1 cellular context compared by ENCODE assay signal in genomic region chr9:35812025-35812602, GRCh38.
A peak's percentile ranks its signal among the peaks of the same experiment; 100 is the strongest.
TF ChIP-seq lines count a peak whose summit lies in the region.

A gene with protein sequence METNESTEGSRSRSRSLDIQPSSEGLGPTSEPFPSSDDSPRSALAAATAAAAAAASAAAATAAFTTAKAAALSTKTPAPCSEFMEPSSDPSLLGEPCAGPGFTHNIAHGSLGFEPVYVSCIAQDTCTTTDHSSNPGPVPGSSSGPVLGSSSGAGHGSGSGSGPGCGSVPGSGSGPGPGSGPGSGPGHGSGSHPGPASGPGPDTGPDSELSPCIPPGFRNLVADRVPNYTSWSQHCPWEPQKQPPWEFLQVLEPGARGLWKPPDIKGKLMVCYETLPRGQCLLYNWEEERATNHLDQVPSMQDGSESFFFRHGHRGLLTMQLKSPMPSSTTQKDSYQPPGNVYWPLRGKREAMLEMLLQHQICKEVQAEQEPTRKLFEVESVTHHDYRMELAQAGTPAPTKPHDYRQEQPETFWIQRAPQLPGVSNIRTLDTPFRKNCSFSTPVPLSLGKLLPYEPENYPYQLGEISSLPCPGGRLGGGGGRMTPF (minus strand): TSS chr9:35812262. CDS start chr9:35812147, 115 bp downstream.

TF ChIP-seq in HepG2, 621 proteins besides CTCF, POLR2A, EP300 and RAD21 (continued from another document and continues in another):
- TF ChIP-seq AFF4 (CRISPR knock-in tag; IDR thresholded peaks at IDR 0.05): no peak
- no peak; the same call in 1 of the 2 replicates for TF ChIP-seq ZNF460 (CRISPR knock-in tag; IDR thresholded peaks at IDR 0.05; ENCODE audit: borderline replicate concordance)
- TF ChIP-seq, protein P1, sequence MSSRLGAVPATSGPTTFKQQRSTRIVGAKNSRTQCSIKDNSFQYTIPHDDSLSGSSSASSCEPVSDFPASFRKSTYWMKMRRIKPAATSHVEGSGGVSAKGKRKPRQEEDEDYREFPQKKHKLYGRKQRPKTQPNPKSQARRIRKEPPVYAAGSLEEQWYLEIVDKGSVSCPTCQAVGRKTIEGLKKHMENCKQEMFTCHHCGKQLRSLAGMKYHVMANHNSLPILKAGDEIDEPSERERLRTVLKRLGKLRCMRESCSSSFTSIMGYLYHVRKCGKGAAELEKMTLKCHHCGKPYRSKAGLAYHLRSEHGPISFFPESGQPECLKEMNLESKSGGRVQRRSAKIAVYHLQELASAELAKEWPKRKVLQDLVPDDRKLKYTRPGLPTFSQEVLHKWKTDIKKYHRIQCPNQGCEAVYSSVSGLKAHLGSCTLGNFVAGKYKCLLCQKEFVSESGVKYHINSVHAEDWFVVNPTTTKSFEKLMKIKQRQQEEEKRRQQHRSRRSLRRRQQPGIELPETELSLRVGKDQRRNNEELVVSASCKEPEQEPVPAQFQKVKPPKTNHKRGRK (CRISPR knock-in tag; IDR thresholded peaks at IDR 0.05): no peak
- TF ChIP-seq, protein P2, sequence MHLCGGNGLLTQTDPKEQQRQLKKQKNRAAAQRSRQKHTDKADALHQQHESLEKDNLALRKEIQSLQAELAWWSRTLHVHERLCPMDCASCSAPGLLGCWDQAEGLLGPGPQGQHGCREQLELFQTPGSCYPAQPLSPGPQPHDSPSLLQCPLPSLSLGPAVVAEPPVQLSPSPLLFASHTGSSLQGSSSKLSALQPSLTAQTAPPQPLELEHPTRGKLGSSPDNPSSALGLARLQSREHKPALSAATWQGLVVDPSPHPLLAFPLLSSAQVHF (CRISPR knock-in tag; IDR thresholded peaks at IDR 0.05): no peak
- TF ChIP-seq ZNF629 (CRISPR knock-in tag; conservative IDR thresholded peaks at IDR 0.05): no peak
- TF ChIP-seq HDAC1 (CRISPR knock-in tag; IDR thresholded peaks at IDR 0.05): peak; percentile 46; the same call in 1 of the 2 replicates
- TF ChIP-seq ZSCAN5A (CRISPR knock-in tag; IDR thresholded peaks at IDR 0.05; ENCODE audit: borderline replicate concordance): no peak; the same call in 1 of the 2 replicates
- TF ChIP-seq, protein P3, sequence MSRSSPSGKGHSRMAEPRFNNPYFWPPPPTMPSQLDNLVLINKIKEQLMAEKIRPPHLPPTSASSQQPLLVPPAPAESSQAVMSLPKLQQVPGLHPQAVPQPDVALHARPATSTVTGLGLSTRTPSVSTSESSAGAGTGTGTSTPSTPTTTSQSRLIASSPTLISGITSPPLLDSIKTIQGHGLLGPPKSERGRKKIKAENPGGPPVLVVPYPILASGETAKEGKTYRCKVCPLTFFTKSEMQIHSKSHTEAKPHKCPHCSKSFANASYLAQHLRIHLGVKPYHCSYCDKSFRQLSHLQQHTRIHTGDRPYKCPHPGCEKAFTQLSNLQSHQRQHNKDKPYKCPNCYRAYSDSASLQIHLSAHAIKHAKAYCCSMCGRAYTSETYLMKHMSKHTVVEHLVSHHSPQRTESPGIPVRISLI (CRISPR knock-in tag; IDR thresholded peaks at IDR 0.05; ENCODE audit: borderline replicate concordance): no peak
- no peak for TF ChIP-seq ZNF264 (CRISPR knock-in tag; IDR thresholded peaks at IDR 0.05)
- no peak for TF ChIP-seq KIAA2018 (CRISPR knock-in tag; IDR thresholded peaks at IDR 0.05; ENCODE audit: borderline replicate concordance)
- TF ChIP-seq CHCHD3 (CRISPR knock-in tag; IDR thresholded peaks at IDR 0.05): no peak
- 0 out of 2 replicates have a peak, but pooled peaks have one; percentile 43 for TF ChIP-seq ZNF160 (CRISPR knock-in tag; IDR thresholded peaks at IDR 0.05)
- TF ChIP-seq ZNF709 (CRISPR knock-in tag; IDR thresholded peaks at IDR 0.05): no peak
- TF ChIP-seq CCAR2 (optimal IDR thresholded peaks at IDR 0.05; ENCODE audit: low read depth, low read length): no peak
- 0 out of 2 replicates have a peak, but pooled peaks have one; percentile 26 for TF ChIP-seq ELF4 (CRISPR knock-in tag; IDR thresholded peaks at IDR 0.05; ENCODE audit: borderline replicate concordance)
- TF ChIP-seq, protein P4, sequence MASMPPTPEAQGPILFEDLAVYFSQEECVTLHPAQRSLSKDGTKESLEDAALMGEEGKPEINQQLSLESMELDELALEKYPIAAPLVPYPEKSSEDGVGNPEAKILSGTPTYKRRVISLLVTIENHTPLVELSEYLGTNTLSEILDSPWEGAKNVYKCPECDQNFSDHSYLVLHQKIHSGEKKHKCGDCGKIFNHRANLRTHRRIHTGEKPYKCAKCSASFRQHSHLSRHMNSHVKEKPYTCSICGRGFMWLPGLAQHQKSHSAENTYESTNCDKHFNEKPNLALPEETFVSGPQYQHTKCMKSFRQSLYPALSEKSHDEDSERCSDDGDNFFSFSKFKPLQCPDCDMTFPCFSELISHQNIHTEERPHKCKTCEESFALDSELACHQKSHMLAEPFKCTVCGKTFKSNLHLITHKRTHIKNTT (CRISPR knock-in tag; IDR thresholded peaks at IDR 0.05): no peak
- TF ChIP-seq ZNF253 (CRISPR knock-in tag; IDR thresholded peaks at IDR 0.05; ENCODE audit: borderline replicate concordance): no peak
- TF ChIP-seq MYNN (CRISPR knock-in tag; IDR thresholded peaks at IDR 0.05; ENCODE audit: low read depth): no peak
- no peak for TF ChIP-seq JUND (CRISPR knock-in tag; IDR thresholded peaks at IDR 0.05)
- TF ChIP-seq DDIT3 (CRISPR knock-in tag; IDR thresholded peaks at IDR 0.05): no peak
- TF ChIP-seq ZNF282 (IDR thresholded peaks at IDR 0.05; ENCODE audit: partially characterized antibody): no peak
- TF ChIP-seq ZNF784 (CRISPR knock-in tag; IDR thresholded peaks at IDR 0.05; ENCODE audit: borderline replicate concordance): no peak
- TF ChIP-seq ZNF670 (CRISPR knock-in tag; IDR thresholded peaks at IDR 0.05; ENCODE audit: borderline replicate concordance): no peak
- no peak for TF ChIP-seq ZNF761 (CRISPR knock-in tag; conservative IDR thresholded peaks at IDR 0.05)
- 0 out of 2 replicates have a peak, but pooled peaks have one; percentile 8 for TF ChIP-seq ZNF225 (CRISPR knock-in tag; IDR thresholded peaks at IDR 0.05)
- no peak for TF ChIP-seq ZNF546 (CRISPR knock-in tag; conservative IDR thresholded peaks at IDR 0.05)
- TF ChIP-seq ZNF83 (CRISPR knock-in tag; IDR thresholded peaks at IDR 0.05; ENCODE audit: borderline replicate concordance): no peak
- TF ChIP-seq MAX (IDR thresholded peaks at IDR 0.05): peak; percentile 73
- no peak for TF ChIP-seq KLF6 (CRISPR knock-in tag; IDR thresholded peaks at IDR 0.05)
- no peak for TF ChIP-seq PLSCR1 (CRISPR knock-in tag; IDR thresholded peaks at IDR 0.05; ENCODE audit: borderline replicate concordance)
- TF ChIP-seq MTF2 (CRISPR knock-in tag; IDR thresholded peaks at IDR 0.05; ENCODE audit: borderline replicate concordance): no peak
- peak; percentile 36; the same call in 1 of the 2 replicates for TF ChIP-seq ZNF691 (CRISPR knock-in tag; IDR thresholded peaks at IDR 0.05; ENCODE audit: borderline replicate concordance, low read depth)
- no peak for TF ChIP-seq ZNF33A (CRISPR knock-in tag; IDR thresholded peaks at IDR 0.05; ENCODE audit: borderline replicate concordance)
